19 cellular contexts compared by ENCODE assay signal in genomic region chr13:110349239-110349638, GRCh38. TPM values are rescaled to one million over a fixed set of nuclear protein-coding genes. Genes with fewer than 3 reads are reported as not detected.
DNase-seq lines count a peak whose midpoint lies in the region; ATAC-seq and TF ChIP-seq lines count a peak whose summit lies in the region.
"Had no signal": no experiment of that assay in that cellular context is flagged by ENCODE, and none has a peak within 500 bp of the region (broad histone marks: within the 10 kb centered on the region; RNA-seq: fewer than 3 reads in every experiment).

No MANE protein-coding gene starts in this region.

- H2BK12ac ChIP-seq in mesenchymal stem cell (ENCODE audit: low read length in 2 of 2): no peak overlapping the region

- H3K4me1 ChIP-seq in ascending aorta (peaks cover 12 to 58% of the 10 kb centered on the region in 2 donors), mesenchymal stem cell (ENCODE audit: control insufficient read depth, insufficient read depth, low read depth, low read length) (peaks cover 33% of the 10 kb centered on the region), thoracic aorta (ENCODE audit: control insufficient read depth in 1 of 2, low read depth in 2 of 2) (peaks cover 24 to 90% of the 10 kb centered on the region in 2 donors)

- intact Hi-C loops in ascending aorta (cut with DNase I): no loop called here
- intact Hi-C loops in activated naive CD4-positive, alpha-beta T cell treated with anti-CD3 and anti-CD28 coated beads for 36 hours (cut with micrococcal nuclease): no loop called here

- ATAC-seq in thoracic aorta (ENCODE audit: insufficient number of reproducible peaks, low FRiP score, low read depth): no peak
- no peak for ATAC-seq in GM21423 (IDR thresholded peaks at IDR 0.05; ENCODE audit: unreplicated experiment)
- ATAC-seq: HCT116; K562; naive thymus-derived CD4-positive, alpha-beta T cell; WTC11 had no signal

- H3K4me3 ChIP-seq in ascending aorta (no peak overlapping the region), mesenchymal stem cell (ENCODE audit: insufficient read depth in 1 of 2, low read depth in 1 of 2, low read length in 2 of 2) (no peak overlapping the region), thoracic aorta (no peak overlapping the region)
- H3K4me3 ChIP-seq: K562, ovary had no signal

- H2BK120ac ChIP-seq in mesenchymal stem cell (ENCODE audit: low read depth, low read length): no peak overlapping the region

- H3K9ac ChIP-seq in mesenchymal stem cell (ENCODE audit: low read length): no peak overlapping the region

- no peak overlapping the region for H3K4me3 Mint-ChIP-seq in activated naive CD4-positive, alpha-beta T cell treated with anti-CD3 and anti-CD28 coated beads for 36 hours
- H3K4me3 Mint-ChIP-seq: activated CD4-positive, alpha-beta memory T cell treated with anti-CD3 and anti-CD28 coated beads for 36 hours; naive thymus-derived CD4-positive, alpha-beta T cell; WTC11 had no signal

- no peak overlapping the region for H3K4ac ChIP-seq in mesenchymal stem cell (ENCODE audit: low read depth in 1 of 2, low read length in 2 of 2)

- no peak overlapping the region for H3K14ac ChIP-seq in mesenchymal stem cell (ENCODE audit: low read length in 2 of 2)

- no peak overlapping the region for H2BK15ac ChIP-seq in mesenchymal stem cell (ENCODE audit: low read depth, poor library complexity, severe bottlenecking)

- CTCF ChIA-PET in activated naive CD4-positive, alpha-beta T cell treated with anti-CD3 and anti-CD28 coated beads for 36 hours (lab: Charles Lee): no interaction called here

- peak overlapping the region; percentile 47 for H4K8ac ChIP-seq in mesenchymal stem cell (ENCODE audit: low read length)

- H3K23ac ChIP-seq in mesenchymal stem cell (ENCODE audit: low read length in 2 of 2): peak overlapping the region in 1 of 2 experiments; percentile 14

- TF ChIP-seq CTCF in ascending aorta (IDR thresholded peaks at IDR 0.05) (no peak), thoracic aorta (IDR thresholded peaks at IDR 0.05) (no peak)

- WGBS in mesenchymal stem cell: 92% methylated on average over 5 of the region's 5 CpGs

- peak overlapping the region; percentile 14 for H2AK5ac ChIP-seq in mesenchymal stem cell (ENCODE audit: low read length, severe bottlenecking)

- H2BK5ac ChIP-seq in mesenchymal stem cell (ENCODE audit: low read depth, low read length, poor library complexity, severe bottlenecking): no peak overlapping the region

- no peaks in the 10 kb centered on the region for H3K9me3 ChIP-seq in ascending aorta
- H3K9me3 ChIP-seq in mesenchymal stem cell (ENCODE audit: control insufficient read depth, low read length): no peaks in the 10 kb centered on the region
- H3K9me3 ChIP-seq in thoracic aorta: no peaks in the 10 kb centered on the region
- H3K9me3 ChIP-seq: ovary had no signal

- peaks cover 0 to 11% of the 10 kb centered on the region in 2 donors for H3K36me3 ChIP-seq in ascending aorta
- peaks cover 0 to 33% of the 10 kb centered on the region in 2 experiments for H3K36me3 ChIP-seq in mesenchymal stem cell (ENCODE audit: control insufficient read depth in 1 of 2, insufficient read depth in 2 of 2, low read depth in 1 of 2, low read length in 2 of 2)
- H3K36me3 ChIP-seq in thoracic aorta: peaks cover 6% of the 10 kb centered on the region
- H3K36me3 ChIP-seq: ovary had no signal

- no peaks in the 10 kb centered on the region for H3K36me3 Mint-ChIP-seq in activated naive CD4-positive, alpha-beta T cell treated with anti-CD3 and anti-CD28 coated beads for 36 hours (ENCODE audit: low read depth)
- H3K36me3 Mint-ChIP-seq: activated CD4-positive, alpha-beta memory T cell treated with anti-CD3 and anti-CD28 coated beads for 36 hours; naive thymus-derived CD4-positive, alpha-beta T cell; WTC11 had no signal

- no peaks in the 10 kb centered on the region for H3K4me1 Mint-ChIP-seq in activated naive CD4-positive, alpha-beta T cell treated with anti-CD3 and anti-CD28 coated beads for 36 hours (ENCODE audit: low read depth)
- H3K4me1 Mint-ChIP-seq: naive thymus-derived CD4-positive, alpha-beta T cell had no signal

- no peak overlapping the region for H3K18ac ChIP-seq in mesenchymal stem cell (ENCODE audit: low read depth in 1 of 2, low read length in 2 of 2)

- H3K27ac Mint-ChIP-seq in activated naive CD4-positive, alpha-beta T cell treated with anti-CD3 and anti-CD28 coated beads for 36 hours: no peak overlapping the region
- H3K27ac Mint-ChIP-seq: activated CD4-positive, alpha-beta memory T cell treated with anti-CD3 and anti-CD28 coated beads for 36 hours; naive thymus-derived CD4-positive, alpha-beta T cell; WTC11 had no signal

- peaks cover 19% of the 10 kb centered on the region for H3K79me1 ChIP-seq in mesenchymal stem cell (replicated peaks; ENCODE audit: low read length, poor library complexity, severe bottlenecking)

- H3K27ac ChIP-seq in ascending aorta (peak overlapping the region; percentile 95 to 96), mesenchymal stem cell (ENCODE audit: low read length, poor library complexity, severe bottlenecking) (no peak overlapping the region), thoracic aorta (peak overlapping the region; percentile 96)
- H3K27ac ChIP-seq: ovary had no signal

- DNase-seq in NCI-H2029 (lab: John Stamatoyannopoulos, UW) (peak; percentile 50), ascending aorta (ENCODE audit: low spot score in 2 of 2) (peak in 1 of 2 donors; percentile 53), mesenchymal stem cell (no peak), thoracic aorta (ENCODE audit: low spot score) (no peak), anterior cingulate cortex (lab: John Stamatoyannopoulos, UW) (no peak)
- no peak for DNase-seq in activated naive CD4-positive, alpha-beta T cell treated with anti-CD3 and anti-CD28 coated beads for 36 hours
- DNase-seq: activated CD4-positive, alpha-beta memory T cell treated with anti-CD3 and anti-CD28 coated beads for 36 hours; activated naive CD4-positive, alpha-beta T cell; activated T-cell treated with anti-CD3 and anti-CD28 coated beads for 4 hours; naive thymus-derived CD4-positive, alpha-beta T cell; NCI-H187 treated with DMSO at 0.1 percent for 48 hours; NCI-H446; ovary; stimulated activated CD4-positive, alpha-beta T cell treated with anti-CD3 and anti-CD28 coated beads, Interleukin-2, amount 100 ng/mL, for 48 hours had no signal

- H3K27me3 ChIP-seq in ascending aorta: no peaks in the 10 kb centered on the region
- no peaks in the 10 kb centered on the region for H3K27me3 ChIP-seq in mesenchymal stem cell (ENCODE audit: control insufficient read depth in 1 of 2, insufficient read depth in 1 of 2, low read length in 2 of 2)
- no peaks in the 10 kb centered on the region for H3K27me3 ChIP-seq in thoracic aorta (replicated peaks; ENCODE audit: insufficient read depth)
- H3K27me3 ChIP-seq: ovary had no signal

- H4K91ac ChIP-seq in mesenchymal stem cell (ENCODE audit: low read length): no peak overlapping the region

- H2AFZ ChIP-seq in mesenchymal stem cell (ENCODE audit: low read depth, low read length): no peak overlapping the region

- no peak overlapping the region for H3K4me2 ChIP-seq in mesenchymal stem cell (ENCODE audit: low read length, poor library complexity, severe bottlenecking)

- H3K27me3 Mint-ChIP-seq in activated naive CD4-positive, alpha-beta T cell treated with anti-CD3 and anti-CD28 coated beads for 36 hours (ENCODE audit: low read depth): peaks cover 3% of the 10 kb centered on the region

- no peaks in the 10 kb centered on the region for H3K9me3 Mint-ChIP-seq in activated naive CD4-positive, alpha-beta T cell treated with anti-CD3 and anti-CD28 coated beads for 36 hours
- H3K9me3 Mint-ChIP-seq: activated CD4-positive, alpha-beta memory T cell treated with anti-CD3 and anti-CD28 coated beads for 36 hours had no signal

RNA-seq across cellular contexts. Expression of gene COL4A2, which starts 42.2 kb away (rescaled TPM):
- total RNA-seq in ascending aorta (1,227 TPM), thoracic aorta (1,000 to 10,000 TPM in 1 of 2 donors, 100 to 1,000 TPM in 1; 999 to 1,135 TPM)
- 2,099 TPM for polyA plus RNA-seq in mesenchymal stem cell (2013, experiment 1 of 2)
- 2,053 TPM for polyA plus RNA-seq in mesenchymal stem cell (2013, experiment 2 of 2)
- not detected for total RNA-seq in activated naive CD4-positive, alpha-beta T cell treated with anti-CD3 and anti-CD28 coated beads for 36 hours
- total RNA-seq: activated CD4-positive, alpha-beta memory T cell treated with anti-CD3 and anti-CD28 coated beads for 36 hours; T-helper 2 cell treated with Interferon-gamma antibody and Interleukin-4, amounts not matched to agents 100 ng/mL and 5 ng/mL, for 36 hours had no signal
- polyA plus RNA-seq: naive thymus-derived CD4-positive, alpha-beta T cell had no signal

RNA-seq across cellular contexts. Expression of gene COL4A1, which starts 42.3 kb away (rescaled TPM):
- total RNA-seq in ascending aorta (756 TPM), thoracic aorta (100 to 1,000 TPM; 505 to 852 TPM)
- 2,271 TPM for polyA plus RNA-seq in mesenchymal stem cell (2013, experiment 1 of 2)
- polyA plus RNA-seq in mesenchymal stem cell (2013, experiment 2 of 2): 2,270 TPM
- under 1 TPM in 1 of 2 experiments, not detected in 1; 0.07 TPM for total RNA-seq in activated naive CD4-positive, alpha-beta T cell treated with anti-CD3 and anti-CD28 coated beads for 36 hours
- total RNA-seq: activated CD4-positive, alpha-beta memory T cell treated with anti-CD3 and anti-CD28 coated beads for 36 hours; T-helper 2 cell treated with Interferon-gamma antibody and Interleukin-4, amounts not matched to agents 100 ng/mL and 5 ng/mL, for 36 hours had no signal
- polyA plus RNA-seq: K562; naive thymus-derived CD4-positive, alpha-beta T cell had no signal

Comparison
In these comparisons a context has a peak if more than half of its experiments do, and no peak if none do; other contexts are left out.
1. RNA of gene COL4A2, which starts 42.2 kb away (total RNA-seq): 1,227 TPM in ascending aorta (single experiment) and 999 to 1,135 TPM in thoracic aorta; not detected in activated naive CD4-positive, alpha-beta T cell treated with anti-CD3 and anti-CD28 coated beads for 36 hours; every median in the first group is over 100 times any median in the second.
2. RNA of gene COL4A1, which starts 42.3 kb away (total RNA-seq): 505 to 852 TPM in thoracic aorta and 756 TPM in ascending aorta (single experiment); 0.07 TPM in activated naive CD4-positive, alpha-beta T cell treated with anti-CD3 and anti-CD28 coated beads for 36 hours; every median in the first group is over 100 times any median in the second.